8 cellular contexts compared by ENCODE assay signal in genomic region chr11:44861829-44862545, GRCh38.
DNase-seq lines count a peak whose midpoint lies in the region; ATAC-seq and TF ChIP-seq lines count a peak whose summit lies in the region.

No MANE protein-coding gene starts in this region.

- DNase-seq in AG10803 (ENCODE audit: low read depth) (peak; percentile 99), SIG-M5 (lab: John Stamatoyannopoulos, UW) (peak; percentile 44), activated gamma-delta T cell treated with Interleukin-2 at 50 U/mL for 16 hours (peak; percentile 79), glomerular visceral epithelial cell (ENCODE audit: extremely low spot score) (peak; percentile 98), sciatic nerve (ENCODE audit: low spot score) (peak; percentile 88), SHP77 treated with DMSO at 0.1 percent for 48 hours (lab: John Stamatoyannopoulos, UW) (no peak)

- intact Hi-C loops in sciatic nerve (cut with DNase I): no loop called here

- ATAC-seq in GM19351 (IDR thresholded peaks at IDR 0.05; ENCODE audit: unreplicated experiment) (peak; percentile 99), HG03378 (IDR thresholded peaks at IDR 0.05; ENCODE audit: unreplicated experiment) (peak; percentile 99), sciatic nerve (peak; percentile 97)

- H3K4me3 ChIP-seq in AG10803 (ENCODE audit: low read length): 0 out of 2 replicates have a peak overlapping the region, but pooled peaks have one; percentile 12

- TF ChIP-seq CTCF in AG10803 (conservative IDR thresholded peaks at IDR 0.05; ENCODE audit: low read length): no peak
